In the genomic region with DNA sequence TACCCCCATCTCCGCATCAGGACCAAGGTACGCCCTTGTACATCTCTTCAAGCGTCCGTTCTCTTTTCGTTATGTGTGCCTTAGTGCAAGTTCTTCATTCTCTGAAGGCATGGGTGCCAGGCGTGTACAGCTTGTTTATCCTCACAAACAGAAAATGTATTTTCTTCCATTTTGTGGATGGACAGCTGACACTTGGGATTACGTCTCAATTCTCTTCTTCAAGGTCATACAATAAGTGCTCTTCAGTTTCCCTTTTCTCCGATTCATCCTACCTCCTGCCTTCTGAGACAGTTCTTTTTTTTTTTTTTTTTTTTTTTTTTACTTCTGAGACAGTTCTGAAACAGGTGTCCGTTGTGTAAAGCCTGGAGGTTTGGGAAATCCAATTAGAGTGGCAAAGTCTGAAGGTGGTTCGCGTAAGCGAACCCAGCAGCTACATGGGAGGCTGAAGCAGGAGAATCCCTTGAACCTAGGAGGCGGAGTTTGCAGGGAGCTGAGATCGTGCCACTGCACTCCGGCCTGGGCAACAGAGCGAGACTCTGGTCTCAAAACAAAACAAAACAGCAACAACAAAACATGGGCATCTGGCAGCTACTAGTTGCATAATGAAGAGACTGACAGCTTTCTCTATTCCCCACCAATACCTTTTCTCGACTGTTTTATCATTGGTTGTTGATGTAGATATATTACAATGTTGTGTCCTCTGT, we compare ENCODE assay signal across 8 cellular contexts. TPM values are rescaled to one million over a fixed set of nuclear protein-coding genes. Genes with fewer than 3 reads are reported as not detected.
DNase-seq lines count a peak whose midpoint lies in the region; ATAC-seq lines count a peak whose summit lies in the region.

No MANE protein-coding gene starts in this region.

- peaks cover 4% of the 10 kb centered on the region for H3K27me3 Mint-ChIP-seq in activated CD4-positive, alpha-beta T cell treated with anti-CD3 and anti-CD28 coated beads, Interleukin-2, amount 10 ng/mL, durations not matched to agents 24 days and 14 days
- peaks cover 2% of the 10 kb centered on the region for H3K27me3 Mint-ChIP-seq in activated CD4-positive, alpha-beta memory T cell treated with anti-CD3 and anti-CD28 coated beads, Interleukin-2, amount 10 ng/mL, durations not matched to agents 7 days and 5 days
- H3K27me3 Mint-ChIP-seq in stimulated activated naive B cell treated with anti-CD40 and anti-IgM and Interleukin-4, amounts not matched to agents 10 μg/mL and 1 μg/mL and 100 μg/mL, for 72 hours, result no peaks in the 10 kb centered on the region

- H3K27me3 ChIP-seq in iPS-15b (ENCODE audit: control insufficient read depth, insufficient read depth, low read length), result no peaks in the 10 kb centered on the region

- peak overlapping the region; percentile 94 for H3K27ac Mint-ChIP-seq in activated CD4-positive, alpha-beta T cell treated with anti-CD3 and anti-CD28 coated beads, Interleukin-2, amount 10 ng/mL, durations not matched to agents 24 days and 14 days
- H3K27ac Mint-ChIP-seq in activated CD4-positive, alpha-beta memory T cell treated with anti-CD3 and anti-CD28 coated beads, Interleukin-2, amount 10 ng/mL, durations not matched to agents 7 days and 5 days, result peak overlapping the region; percentile 95
- H3K27ac Mint-ChIP-seq in stimulated activated naive B cell treated with anti-CD40 and anti-IgM and Interleukin-4, amounts not matched to agents 10 μg/mL and 1 μg/mL and 100 μg/mL, for 72 hours, result peak overlapping the region; percentile 97

- no peak for ATAC-seq in stimulated activated naive B cell treated with anti-CD40 and anti-IgM and Interleukin-4, amounts not matched to agents 10 μg/mL and 1 μg/mL and 100 μg/mL, for 72 hours (replicated peaks)

- H3K9me3 ChIP-seq in iPS-15b (ENCODE audit: control insufficient read depth, insufficient read depth, low read length), result no peaks in the 10 kb centered on the region

- intact Hi-C loops in activated CD4-positive, alpha-beta T cell treated with anti-CD3 and anti-CD28 coated beads, Interleukin-2, amount 10 ng/mL, durations not matched to agents 24 days and 14 days (cut with micrococcal nuclease), result loop anchor here (1.0 to 10.0 kb wide), 7 partner anchors 30 to 249 kb away; partner anchors contain the start of genes COQ5, DYNLL1 and MLEC

- no peaks in the 10 kb centered on the region for H3K4me1 ChIP-seq in iPS-15b (ENCODE audit: control insufficient read depth, insufficient read depth, low read length)

- peaks cover 39% of the 10 kb centered on the region for H3K36me3 Mint-ChIP-seq in activated CD4-positive, alpha-beta T cell treated with anti-CD3 and anti-CD28 coated beads, Interleukin-2, amount 10 ng/mL, durations not matched to agents 24 days and 14 days (ENCODE audit: low read depth)
- H3K36me3 Mint-ChIP-seq in activated CD4-positive, alpha-beta memory T cell treated with anti-CD3 and anti-CD28 coated beads, Interleukin-2, amount 10 ng/mL, durations not matched to agents 7 days and 5 days (ENCODE audit: low read depth), result peaks cover 21% of the 10 kb centered on the region
- peaks cover 6 to 17% of the 10 kb centered on the region in 2 donors for H3K36me3 Mint-ChIP-seq in stimulated activated naive B cell treated with anti-CD40 and anti-IgM and Interleukin-4, amounts not matched to agents 10 μg/mL and 1 μg/mL and 100 μg/mL, for 72 hours

- POLR2A ChIA-PET in activated CD4-positive, alpha-beta memory T cell treated with anti-CD3 and anti-CD28 coated beads, Interleukin-2, amount 10 ng/mL, durations not matched to agents 7 days and 5 days (lab: Charles Lee), result interaction anchor here (0.8 to 2.3 kb wide), 7 partner anchors 8 to 147 kb away, joined by 3 to 17 read pairs (median 8); partner anchors contain the start of genes COQ5, DYNLL1, GATC and RNU4-1

- peak overlapping the region; percentile 92 for H3K4me3 ChIP-seq in iPS-15b (ENCODE audit: low read depth, low read length)

- H3K9me3 Mint-ChIP-seq in activated CD4-positive, alpha-beta T cell treated with anti-CD3 and anti-CD28 coated beads, Interleukin-2, amount 10 ng/mL, durations not matched to agents 24 days and 14 days, result no peaks in the 10 kb centered on the region
- no peaks in the 10 kb centered on the region for H3K9me3 Mint-ChIP-seq in activated CD4-positive, alpha-beta memory T cell treated with anti-CD3 and anti-CD28 coated beads, Interleukin-2, amount 10 ng/mL, durations not matched to agents 7 days and 5 days
- no peaks in the 10 kb centered on the region for H3K9me3 Mint-ChIP-seq in stimulated activated naive B cell treated with anti-CD40 and anti-IgM and Interleukin-4, amounts not matched to agents 10 μg/mL and 1 μg/mL and 100 μg/mL, for 72 hours

- CTCF ChIA-PET in activated CD4-positive, alpha-beta memory T cell treated with anti-CD3 and anti-CD28 coated beads, Interleukin-2, amount 10 ng/mL, durations not matched to agents 7 days and 5 days (lab: Charles Lee), result interaction anchor here (0.6 to 3.3 kb wide), 20 partner anchors 9 to 360 kb away, joined by 3 to 21 read pairs (median 4); partner anchors contain the start of genes PLA2G1B, RNU4-1, SIRT4 and SRSF9

- peaks cover 8% of the 10 kb centered on the region for H3K36me3 ChIP-seq in iPS-15b (ENCODE audit: control insufficient read depth, insufficient read depth, low read length)

- peak overlapping the region; percentile 85 for H3K9ac ChIP-seq in iPS-15b (ENCODE audit: low read depth, low read length)

- H3K4me1 Mint-ChIP-seq in activated CD4-positive, alpha-beta T cell treated with anti-CD3 and anti-CD28 coated beads, Interleukin-2, amount 10 ng/mL, durations not matched to agents 24 days and 14 days, result peaks cover 20% of the 10 kb centered on the region
- peaks cover 30% of the 10 kb centered on the region for H3K4me1 Mint-ChIP-seq in activated CD4-positive, alpha-beta memory T cell treated with anti-CD3 and anti-CD28 coated beads, Interleukin-2, amount 10 ng/mL, durations not matched to agents 7 days and 5 days
- peaks cover 12 to 19% of the 10 kb centered on the region in 2 donors for H3K4me1 Mint-ChIP-seq in stimulated activated naive B cell treated with anti-CD40 and anti-IgM and Interleukin-4, amounts not matched to agents 10 μg/mL and 1 μg/mL and 100 μg/mL, for 72 hours

- DNase-seq in activated CD4-positive, alpha-beta T cell treated with anti-CD3 and anti-CD28 coated beads, Interleukin-2, amount 10 ng/mL, durations not matched to agents 24 days and 14 days, result peak; percentile 62
- no peak for DNase-seq in activated CD4-positive, alpha-beta T cell treated with anti-CD3 and anti-CD28 coated beads, Interleukin-2, amount 50 U/mL, for 1 hour
- no peak for DNase-seq in activated CD4-positive, alpha-beta memory T cell treated with anti-CD3 and anti-CD28 coated beads, Interleukin-2, amount 10 ng/mL, durations not matched to agents 7 days and 5 days
- no peak for DNase-seq in stimulated activated naive B cell treated with anti-CD40 and anti-IgM and Interleukin-4, amounts not matched to agents 10 μg/mL and 1 μg/mL and 100 μg/mL, for 72 hours
- DNase-seq in T1000 (lab: John Stamatoyannopoulos, UW), result no peak
- no peak for DNase-seq in NCI-H187 (lab: John Stamatoyannopoulos, UW)
- DNase-seq in germinal center (ENCODE audit: low spot score), result no peak

- peak overlapping the region; percentile 89 for H3K4me3 Mint-ChIP-seq in activated CD4-positive, alpha-beta T cell treated with anti-CD3 and anti-CD28 coated beads, Interleukin-2, amount 10 ng/mL, durations not matched to agents 24 days and 14 days
- peak overlapping the region; percentile 91 for H3K4me3 Mint-ChIP-seq in activated CD4-positive, alpha-beta memory T cell treated with anti-CD3 and anti-CD28 coated beads, Interleukin-2, amount 10 ng/mL, durations not matched to agents 7 days and 5 days
- peak overlapping the region; percentile 92 to 100 for H3K4me3 Mint-ChIP-seq in stimulated activated naive B cell treated with anti-CD40 and anti-IgM and Interleukin-4, amounts not matched to agents 10 μg/mL and 1 μg/mL and 100 μg/mL, for 72 hours

RNA-seq across cellular contexts. Expression of gene COX6A1, which starts 0.7 kb away (rescaled TPM):
- total RNA-seq in activated CD4-positive, alpha-beta T cell treated with anti-CD3 and anti-CD28 coated beads, Interleukin-2, amount 10 ng/mL, durations not matched to agents 24 days and 14 days, result 362 and 363 TPM in 2 replicates
- 100 to 1,000 TPM; 318 to 323 TPM for total RNA-seq in activated CD4-positive, alpha-beta memory T cell treated with anti-CD3 and anti-CD28 coated beads, Interleukin-2, amount 10 ng/mL, durations not matched to agents 7 days and 5 days

RNA-seq across cellular contexts. Expression of gene TRIAP1, which starts 7.5 kb away (rescaled TPM):
- 54.6 and 57.5 TPM in 2 replicates for total RNA-seq in activated CD4-positive, alpha-beta T cell treated with anti-CD3 and anti-CD28 coated beads, Interleukin-2, amount 10 ng/mL, durations not matched to agents 24 days and 14 days
- total RNA-seq in activated CD4-positive, alpha-beta memory T cell treated with anti-CD3 and anti-CD28 coated beads, Interleukin-2, amount 10 ng/mL, durations not matched to agents 7 days and 5 days, result 10 to 100 TPM; 20.6 to 21.6 TPM

RNA-seq across cellular contexts. Expression of gene GATC, which starts 7.6 kb away (rescaled TPM):
- 34.1 and 41.0 TPM in 2 replicates for total RNA-seq in activated CD4-positive, alpha-beta T cell treated with anti-CD3 and anti-CD28 coated beads, Interleukin-2, amount 10 ng/mL, durations not matched to agents 24 days and 14 days
- total RNA-seq in activated CD4-positive, alpha-beta memory T cell treated with anti-CD3 and anti-CD28 coated beads, Interleukin-2, amount 10 ng/mL, durations not matched to agents 7 days and 5 days, result 10 to 100 TPM; 28.6 to 29.5 TPM

RNA-seq across cellular contexts. Expression of gene SRSF9, which starts 30.9 kb away (rescaled TPM):
- 249 and 255 TPM in 2 replicates for total RNA-seq in activated CD4-positive, alpha-beta T cell treated with anti-CD3 and anti-CD28 coated beads, Interleukin-2, amount 10 ng/mL, durations not matched to agents 24 days and 14 days
- total RNA-seq in activated CD4-positive, alpha-beta memory T cell treated with anti-CD3 and anti-CD28 coated beads, Interleukin-2, amount 10 ng/mL, durations not matched to agents 7 days and 5 days, result 100 to 1,000 TPM; 175 to 180 TPM

RNA-seq across cellular contexts. Expression of gene DYNLL1, which starts 57.3 kb away (rescaled TPM):
- 330 and 351 TPM in 2 replicates for total RNA-seq in activated CD4-positive, alpha-beta T cell treated with anti-CD3 and anti-CD28 coated beads, Interleukin-2, amount 10 ng/mL, durations not matched to agents 24 days and 14 days
- total RNA-seq in activated CD4-positive, alpha-beta memory T cell treated with anti-CD3 and anti-CD28 coated beads, Interleukin-2, amount 10 ng/mL, durations not matched to agents 7 days and 5 days, result 100 to 1,000 TPM; 209 to 216 TPM
